9 cellular contexts compared by ENCODE assay signal in the genomic region with DNA sequence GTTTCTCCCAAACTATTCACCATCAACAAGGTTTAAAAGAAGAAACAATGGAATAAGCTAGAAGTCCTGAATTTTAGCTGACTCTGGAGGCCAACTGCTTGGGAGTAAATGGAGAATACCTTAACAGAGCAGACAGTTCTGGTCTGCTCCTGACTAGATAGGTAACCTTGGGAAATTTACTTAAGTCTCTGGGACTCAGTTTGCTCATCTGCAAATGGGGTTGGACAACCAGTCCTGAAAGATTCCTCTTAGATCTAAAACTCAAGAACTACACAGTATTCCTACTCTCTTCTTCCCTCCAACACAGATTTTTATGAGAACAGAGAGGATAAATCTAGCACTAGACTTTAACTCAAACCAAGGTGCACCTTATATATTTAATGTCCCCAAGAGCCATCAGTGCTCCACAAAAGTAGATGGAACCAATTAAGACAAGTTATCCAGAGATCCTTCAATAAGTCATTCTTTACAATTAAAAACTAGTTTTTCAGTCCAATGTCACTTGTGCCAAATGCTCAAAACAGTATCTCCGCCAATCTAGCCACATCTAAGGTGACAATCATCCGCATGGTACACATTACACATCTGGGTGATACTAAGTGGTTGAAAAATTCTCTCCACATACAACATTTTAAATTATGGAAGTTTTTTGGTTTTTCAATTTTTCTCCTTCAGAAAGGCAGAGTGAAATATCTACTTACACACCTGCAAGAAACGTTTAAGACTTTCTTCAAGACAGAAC. TPM values are rescaled to one million over a fixed set of nuclear protein-coding genes. Genes with fewer than 3 reads are reported as not detected.
DNase-seq lines count a peak whose midpoint lies in the region; ATAC-seq and TF ChIP-seq lines count a peak whose summit lies in the region.
"Had no signal": no experiment of that assay in that cellular context is flagged by ENCODE, and none has a peak within 500 bp of the region (broad histone marks: within the 10 kb centered on the region; RNA-seq: fewer than 3 reads in every experiment).

No MANE protein-coding gene starts in this region.

- no peaks in the 10 kb centered on the region for H3K27me3 ChIP-seq in heart left ventricle
- H3K27me3 ChIP-seq in body of pancreas: no peaks in the 10 kb centered on the region
- no peaks in the 10 kb centered on the region for H3K27me3 ChIP-seq in upper lobe of right lung

- H3K27ac ChIP-seq in heart left ventricle (peak overlapping the region in 11 of 12 donors; percentile 91 to 99 (median 97)), body of pancreas (peak overlapping the region; percentile 18 to 99 (median 93)), mesodermal cell (ENCODE audit: low read depth, low read length, severe bottlenecking) (no peak overlapping the region), upper lobe of right lung (peak overlapping the region; percentile 97)

- intact Hi-C loops in heart left ventricle (cut with DNase I) (loop anchor here in 8 of 10 donors (2.0 to 10.0 kb wide), 5 partner anchors 51 to 245 kb away; a partner anchor contains a TSS), Right ventricle myocardium superior (cut with DNase I) (loop anchor here (5.0 kb wide), 1 partner anchor 53 kb away; a partner anchor contains a TSS), body of pancreas (cut with DNase I) (no loop called here), upper lobe of right lung (cut with DNase I) (no loop called here)

- TF ChIP-seq CTCF in heart left ventricle (IDR thresholded peaks at IDR 0.05): no peak
- TF ChIP-seq CTCF in body of pancreas (IDR thresholded peaks at IDR 0.05): no peak
- no peak for TF ChIP-seq CTCF in upper lobe of right lung (IDR thresholded peaks at IDR 0.05)

- H3K9me3 ChIP-seq in heart left ventricle (no peaks in the 10 kb centered on the region), body of pancreas (no peaks in the 10 kb centered on the region), mesodermal cell (ENCODE audit: control insufficient read depth, low read length) (no peaks in the 10 kb centered on the region), upper lobe of right lung (no peaks in the 10 kb centered on the region)

- peak overlapping the region; percentile 67 to 99 (median 86) for H3K4me3 ChIP-seq in heart left ventricle
- peak overlapping the region; percentile 24 to 79 for H3K4me3 ChIP-seq in body of pancreas
- peak overlapping the region; percentile 66 for H3K4me3 ChIP-seq in mesodermal cell (ENCODE audit: extremely low read depth, insufficient read depth, low read length, poor library complexity, severe bottlenecking)
- peak overlapping the region; percentile 86 for H3K4me3 ChIP-seq in upper lobe of right lung

- DNase-seq in heart left ventricle (no peak), Right ventricle myocardium superior (no peak), body of pancreas (no peak), upper lobe of right lung (no peak), OCI-M2 (lab: John Stamatoyannopoulos, UW; ENCODE audit: unreplicated experiment) (no peak), DMS79 (lab: John Stamatoyannopoulos, UW) (no peak)
- DNase-seq: activated gamma-delta T cell had no signal

- TF ChIP-seq POLR2A in heart left ventricle (IDR thresholded peaks at IDR 0.05) (no peak), body of pancreas (IDR thresholded peaks at IDR 0.05) (no peak)

- H3K4me1 ChIP-seq in heart left ventricle (peaks cover 4 to 79% (median 60%) of the 10 kb centered on the region in 12 donors), body of pancreas (peaks cover 67% of the 10 kb centered on the region), mesodermal cell (ENCODE audit: control insufficient read depth, insufficient read depth, low read length, poor library complexity, severe bottlenecking) (peaks cover 7% of the 10 kb centered on the region), upper lobe of right lung (peaks cover 67% of the 10 kb centered on the region)

- H3K36me3 ChIP-seq in heart left ventricle: peaks cover 0 to 20% (median 9%) of the 10 kb centered on the region in 9 donors
- H3K36me3 ChIP-seq in body of pancreas (replicated peaks in 1 of 2; ENCODE audit: insufficient read depth in 1 of 2, low read depth in 2 of 2): no peaks in the 10 kb centered on the region
- H3K36me3 ChIP-seq in mesodermal cell (ENCODE audit: control insufficient read depth, insufficient read depth, low read length): peaks cover 20% of the 10 kb centered on the region
- peaks cover 8% of the 10 kb centered on the region for H3K36me3 ChIP-seq in upper lobe of right lung

- WGBS in heart left ventricle, 4 donors: 33 to 38% (median 37%) methylated on average over 3 of the region's 3 CpGs
- WGBS in body of pancreas, 2 donors: 15 to 34% methylated on average over 3 of the region's 3 CpGs
- WGBS in mesodermal cell (ENCODE audit: insufficient coverage in 2 of 2), 2 experiments: 0% methylated on average over 1 of the region's 3 CpGs; no CpG with 5 or more reads in 1 of the 2 experiments

- ATAC-seq in heart left ventricle (no peak), Right ventricle myocardium superior (ENCODE audit: poor library complexity) (no peak), body of pancreas (no peak), upper lobe of right lung (no peak), HG03025 (IDR thresholded peaks at IDR 0.05; ENCODE audit: low FRiP score, unreplicated experiment) (no peak)

RNA-seq across cellular contexts. Expression of a gene that starts 1.5 kb away (rescaled TPM):
- 100 to 1,000 TPM; 224 to 479 (median 291) TPM for total RNA-seq in heart left ventricle
- polyA plus RNA-seq in heart left ventricle: 100 to 1,000 TPM; 106 to 406 TPM
- 255 TPM for total RNA-seq in Right ventricle myocardium superior
- total RNA-seq in body of pancreas: 100 to 1,000 TPM; 216 to 252 TPM
- polyA plus RNA-seq in mesodermal cell (2013, experiment 1 of 2): 591 TPM
- 531 TPM for polyA plus RNA-seq in mesodermal cell (2013, experiment 2 of 2)
- 543 TPM for total RNA-seq in upper lobe of right lung

RNA-seq across cellular contexts. Expression of a gene that starts 1.9 kb away (rescaled TPM):
- total RNA-seq in heart left ventricle: 10 to 100 TPM; 13.2 to 25.3 (median 16.7) TPM
- 10 to 100 TPM; 13.1 to 19.1 TPM for polyA plus RNA-seq in heart left ventricle
- 13.4 TPM for total RNA-seq in Right ventricle myocardium superior
- total RNA-seq in body of pancreas: 10 to 100 TPM; 14.0 to 59.0 TPM
- 8.6 TPM for polyA plus RNA-seq in mesodermal cell (2013, experiment 1 of 2)
- polyA plus RNA-seq in mesodermal cell (2013, experiment 2 of 2): 9.0 TPM
- 38.1 TPM for total RNA-seq in upper lobe of right lung

RNA-seq across cellular contexts. Expression of a gene that starts 12.0 kb away (rescaled TPM):
- total RNA-seq in heart left ventricle (10 to 100 TPM; 10.3 to 39.9 (median 21.5) TPM), Right ventricle myocardium superior (32.2 TPM), body of pancreas (10 to 100 TPM; 10.9 to 27.7 TPM), upper lobe of right lung (9.0 TPM)
- polyA plus RNA-seq in heart left ventricle: 10 to 100 TPM in 1 of 2 donors, 1 to 10 TPM in 1; 3.5 to 13.1 TPM
- 15.9 TPM for polyA plus RNA-seq in mesodermal cell (2013, experiment 1 of 2)
- polyA plus RNA-seq in mesodermal cell (2013, experiment 2 of 2): 18.6 TPM

RNA-seq across cellular contexts. Expression of a gene that starts 18.9 kb away (rescaled TPM):
- total RNA-seq in heart left ventricle: 10 to 100 TPM in 7 of 9 donors, 1 to 10 TPM in 2; 4.7 to 21.0 (median 18.8) TPM
- polyA plus RNA-seq in heart left ventricle: 10 to 100 TPM in 1 of 2 donors, 1 to 10 TPM in 1; 8.2 to 11.8 TPM
- 15.7 TPM for total RNA-seq in Right ventricle myocardium superior
- total RNA-seq in body of pancreas: 1 to 10 TPM; 1.6 to 5.4 TPM
- polyA plus RNA-seq in mesodermal cell (2013, experiment 1 of 2): 18.2 TPM
- 23.0 TPM for polyA plus RNA-seq in mesodermal cell (2013, experiment 2 of 2)
- total RNA-seq in upper lobe of right lung: 23.1 TPM

RNA-seq across cellular contexts. Expression of a gene that starts 52.1 kb away (rescaled TPM):
- total RNA-seq in heart left ventricle (100 to 1,000 TPM in 8 of 9 donors, 10 to 100 TPM in 1; 86.3 to 341 (median 124) TPM), Right ventricle myocardium superior (117 TPM), body of pancreas (100 to 1,000 TPM; 150 to 246 TPM), upper lobe of right lung (415 TPM)
- 100 to 1,000 TPM; 174 to 189 TPM for polyA plus RNA-seq in heart left ventricle
- 225 TPM for polyA plus RNA-seq in mesodermal cell (2013, experiment 1 of 2)
- polyA plus RNA-seq in mesodermal cell (2013, experiment 2 of 2): 168 TPM

Comparison
In these comparisons a context has a peak if more than half of its experiments do, and no peak if none do; other contexts are left out.
1. intact Hi-C loops: an anchor here in heart left ventricle (2.0 to 10.0 kb wide) and Right ventricle myocardium superior (5.0 kb wide); none called in body of pancreas and upper lobe of right lung.